In genomic region chr9:124260769-124261603, GRCh38 we compare ENCODE assay signal across 8 cellular contexts. TPM values are rescaled to one million over a fixed set of nuclear protein-coding genes. Genes with fewer than 3 reads are reported as not detected.
DNase-seq lines count a peak whose midpoint lies in the region; ATAC-seq, FAIRE-seq and TF ChIP-seq lines count a peak whose summit lies in the region.

No MANE protein-coding gene starts in this region.

- no peak for TF ChIP-seq POLR2A in A549 (IDR thresholded peaks at IDR 0.05; ENCODE audit: low read length)

- H3K9me3 ChIP-seq in A549 (no peaks in the 10 kb centered on the region), HUES48 (ENCODE audit: control insufficient read depth, insufficient read depth, low read length) (no peaks in the 10 kb centered on the region), kidney (ENCODE audit: control insufficient read depth in 1 of 2, low read length in 2 of 2) (no peaks in the 10 kb centered on the region)

- no peak for TF ChIP-seq RAD21 in A549 (conservative IDR thresholded peaks at IDR 0.05 in 1 of 2, IDR thresholded peaks at IDR 0.05 in 1 of 2)

- no peak overlapping the region for H3K9ac ChIP-seq in HUES48 (ENCODE audit: low read depth, low read length)
- peak overlapping the region in 1 of 2 donors; percentile 12 for H3K9ac ChIP-seq in kidney (ENCODE audit: low read length in 2 of 2)

- peak; percentile 67 to 73 for DNase-seq in A549 (ENCODE audit: low read depth in 1 of 2, low spot score in 1 of 2)
- peak; percentile 69 for DNase-seq in amniotic stem cell (lab: John Stamatoyannopoulos, UW)
- peak; percentile 63 for DNase-seq in kidney
- DNase-seq in superior temporal gyrus (ENCODE audit: extremely low spot score): peak; percentile 34
- no peak for DNase-seq in iPS-NIHi7 (ENCODE audit: extremely low spot score)
- no peak for DNase-seq in effector CD4-positive, alpha-beta T cell

- intact Hi-C loops in kidney (cut with DNase I): no loop called here

- POLR2A ChIA-PET in A549 (lab: Yijun Ruan, JAX): interaction anchor here (0.6 kb wide), 1 partner anchor 77 kb away, joined by 3 read pairs; no protein-coding TSS in a partner anchor

- 31% methylated on average over 15 of the region's 15 CpGs for WGBS in A549 (ENCODE audit: missing lambda C conversion rate)

- no peak overlapping the region; the same call in 2 of the 3 replicates for H3K4me3 ChIP-seq in A549
- no peak overlapping the region for H3K4me3 ChIP-seq in HUES48 (ENCODE audit: low read depth, low read length)
- peak overlapping the region in 1 of 2 donors; percentile 8 for H3K4me3 ChIP-seq in kidney (ENCODE audit: low read length in 2 of 2)

- peak overlapping the region; percentile 90 for H3K4me2 ChIP-seq in A549

- H3K27me3 ChIP-seq in HUES48 (ENCODE audit: control insufficient read depth, insufficient read depth, low read length): no peaks in the 10 kb centered on the region; the same call in 1 of the 2 replicates

- CTCF ChIA-PET in A549 (lab: Yijun Ruan, JAX): interaction anchor here (0.7 to 2.5 kb wide), 4 partner anchors 19 to 134 kb away, joined by 3 to 11 read pairs (median 4); no protein-coding TSS in a partner anchor

- H3K27ac ChIP-seq in A549: peak overlapping the region; percentile 84 to 100
- H3K27ac ChIP-seq in HUES48 (ENCODE audit: low read depth, low read length): peak overlapping the region; percentile 17
- H3K27ac ChIP-seq in kidney (ENCODE audit: low read depth in 2 of 2, low read length in 2 of 2): peak overlapping the region; percentile 49 to 65

- no peak for TF ChIP-seq EP300 in A549 (IDR thresholded peaks at IDR 0.05)

- no peaks in the 10 kb centered on the region for H3K36me3 ChIP-seq in HUES48 (ENCODE audit: control insufficient read depth, insufficient read depth, low read length)
- no peaks in the 10 kb centered on the region for H3K36me3 ChIP-seq in kidney (ENCODE audit: control insufficient read depth in 1 of 2, insufficient read depth in 2 of 2, low read length in 2 of 2)

- peak; percentile 68 to 76; a peak in 5 of 6 replicates for ATAC-seq in A549
- ATAC-seq in HG03521 (IDR thresholded peaks at IDR 0.05; ENCODE audit: unreplicated experiment): no peak

- TF ChIP-seq CTCF in A549 (IDR thresholded peaks at IDR 0.05) (no peak), kidney (IDR thresholded peaks at IDR 0.05; ENCODE audit: borderline replicate concordance, extremely low read depth, insufficient read depth) (no peak)

- FAIRE-seq in A549 (lab: Jason Lieb, UNC) (no peak), kidney (lab: Jason Lieb, UNC) (no peak)

- H3K4me1 ChIP-seq in A549: peaks cover 65% of the 10 kb centered on the region
- H3K4me1 ChIP-seq in HUES48 (ENCODE audit: control insufficient read depth, insufficient read depth, low read length): peaks cover 34% of the 10 kb centered on the region
- H3K4me1 ChIP-seq in kidney (ENCODE audit: control insufficient read depth in 1 of 2, insufficient read depth in 1 of 2, low read depth in 1 of 2, low read length in 2 of 2): peaks cover 29 to 32% of the 10 kb centered on the region in 2 donors

TF ChIP-seq in A549, 52 proteins besides CTCF, POLR2A, EP300 and RAD21:
- peak; percentile 54 for TF ChIP-seq FOSL2 (IDR thresholded peaks at IDR 0.05)
- TF ChIP-seq FOSL2 (CRISPR knock-in tag; IDR thresholded peaks at IDR 0.05): peak; percentile 79
- TF ChIP-seq SMC3 (IDR thresholded peaks at IDR 0.05): 0 out of 3 replicates have a peak, but pooled peaks have one; percentile 6
- no peak for TF ChIP-seq RFX5 (IDR thresholded peaks at IDR 0.05)
- peak; percentile 13; the same call in 1 of the 2 replicates for TF ChIP-seq JUNB (IDR thresholded peaks at IDR 0.05)
- no peak for TF ChIP-seq CHD2 (IDR thresholded peaks at IDR 0.05; ENCODE audit: low read length, partially characterized antibody)
TF ChIP-seq in A549: peak in this region for 3.

RNA-seq across cellular contexts. Expression of gene NEK6, which starts 3.2 kb away (rescaled TPM):
- 33.7 and 38.7 TPM in 2 replicates for polyA plus RNA-seq in A549 (2011; rRNA removed)
- 52.0 and 59.5 TPM in 2 replicates for polyA plus RNA-seq in A549 (2012; cell fraction: cytosol; rRNA removed)
- polyA plus RNA-seq in A549 (2012; cell fraction: nucleus; rRNA removed): 64.3 and 69.2 TPM in 2 replicates
- polyA plus RNA-seq in A549 (2017; fragmentation: RNase III; extraction: RNeasy Plus Mini Kit Qiagen cat#74134 plus additional on column Dnase treatment): 26.1 to 38.6 TPM (median 29.8 TPM) in 3 replicates
- 49.7 and 58.1 TPM in 2 replicates for polyA minus RNA-seq in A549 (2011; rRNA and poly(A)+ RNA removed)
- total RNA-seq in kidney: 82.1 TPM
- polyA plus RNA-seq in kidney (ENCODE audit: insufficient read depth, low read depth, low replicate concordance): 14.9 TPM

Comparison
In these comparisons a context has a peak if more than half of its experiments do, and no peak if none do; other contexts are left out.
1. DNase-seq: peak in A549 (2 of 2), amniotic stem cell (single experiment), kidney (single experiment) and superior temporal gyrus (single experiment); none in iPS-NIHi7 (single experiment) and effector CD4-positive, alpha-beta T cell (single experiment).
2. H3K27ac ChIP-seq: peak in every context shown above with its lines; median percentile 92 in A549; 57 in kidney; 17 in HUES48.